In the genomic region with DNA sequence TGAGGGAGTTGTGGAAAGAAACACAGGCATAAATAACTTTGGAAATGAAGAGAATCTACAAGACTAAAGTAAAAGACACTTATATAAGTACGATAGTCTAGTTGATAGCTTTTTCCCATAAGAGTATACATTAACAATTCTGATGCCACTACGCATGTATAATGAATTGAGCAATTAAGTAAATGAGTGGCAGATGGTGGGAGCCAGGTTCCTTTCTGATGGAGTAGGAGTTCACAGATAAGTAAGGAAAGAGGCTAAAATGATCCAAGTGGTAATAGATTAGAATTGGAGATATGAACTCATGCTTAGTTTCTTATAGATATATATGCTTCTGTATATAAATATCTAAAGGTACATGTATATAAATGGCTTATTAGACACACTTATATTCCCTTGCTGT, we compare ENCODE assay signal across 6 cellular contexts.
"Had no signal": no experiment of that assay in that cellular context is flagged by ENCODE, and none has a peak within 500 bp of the region (broad histone marks: within the 10 kb centered on the region; RNA-seq: fewer than 3 reads in every experiment).

No MANE protein-coding gene starts in this region.

- ATAC-seq: GM23338, K562 had no signal

- DNase-seq: H9, HCEC 1CT, IMR-90, KG1 had no signal
